Comparison of ENCODE assay signal across 2 cellular contexts in the genomic region with DNA sequence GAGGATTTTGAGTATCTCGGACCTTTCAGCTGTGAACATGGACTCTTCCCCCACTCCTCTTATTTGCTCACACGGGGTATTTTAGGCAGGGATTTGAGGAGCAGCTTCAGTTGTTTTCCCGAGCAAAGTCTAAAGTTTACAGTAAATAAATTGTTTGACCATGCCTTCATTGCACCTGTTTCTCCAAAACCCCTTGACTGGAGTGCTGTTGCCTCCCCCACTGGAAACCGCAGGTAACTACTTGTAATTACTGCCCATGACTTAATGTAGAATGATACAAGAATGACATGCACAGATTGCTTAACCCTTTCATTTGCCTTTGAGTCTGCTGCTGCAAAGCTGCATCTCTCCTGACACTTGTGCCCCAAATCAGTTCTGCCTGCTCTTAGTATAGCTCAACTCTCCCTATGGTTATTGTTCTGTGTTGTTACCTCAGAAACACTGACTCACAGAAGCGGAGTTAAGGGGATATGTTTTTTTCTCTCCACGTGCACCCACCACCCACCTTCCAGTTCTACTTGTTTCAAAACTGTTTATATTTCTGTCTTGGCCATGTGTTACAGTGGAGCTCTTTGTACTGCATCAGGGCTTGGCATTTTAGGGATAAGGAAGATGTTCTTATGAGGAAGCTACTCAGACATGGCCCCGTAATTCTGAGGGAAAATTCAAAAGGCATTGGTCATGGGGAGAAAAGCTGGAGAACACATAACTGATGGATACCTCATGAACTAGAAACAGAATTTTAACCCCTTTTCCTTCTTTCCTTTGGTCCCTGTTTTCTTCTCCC.
TF ChIP-seq lines count a peak whose summit lies in the region.

No MANE protein-coding gene starts in this region.

TF ChIP-seq in liver, 16 proteins besides CTCF, POLR2A, EP300 and RAD21:
- TF ChIP-seq SP1 (IDR thresholded peaks at IDR 0.05), result peak; percentile 52
- peak; percentile 69 to 86 for TF ChIP-seq HNF4A (conservative IDR thresholded peaks at IDR 0.05)
- TF ChIP-seq, protein P1, sequence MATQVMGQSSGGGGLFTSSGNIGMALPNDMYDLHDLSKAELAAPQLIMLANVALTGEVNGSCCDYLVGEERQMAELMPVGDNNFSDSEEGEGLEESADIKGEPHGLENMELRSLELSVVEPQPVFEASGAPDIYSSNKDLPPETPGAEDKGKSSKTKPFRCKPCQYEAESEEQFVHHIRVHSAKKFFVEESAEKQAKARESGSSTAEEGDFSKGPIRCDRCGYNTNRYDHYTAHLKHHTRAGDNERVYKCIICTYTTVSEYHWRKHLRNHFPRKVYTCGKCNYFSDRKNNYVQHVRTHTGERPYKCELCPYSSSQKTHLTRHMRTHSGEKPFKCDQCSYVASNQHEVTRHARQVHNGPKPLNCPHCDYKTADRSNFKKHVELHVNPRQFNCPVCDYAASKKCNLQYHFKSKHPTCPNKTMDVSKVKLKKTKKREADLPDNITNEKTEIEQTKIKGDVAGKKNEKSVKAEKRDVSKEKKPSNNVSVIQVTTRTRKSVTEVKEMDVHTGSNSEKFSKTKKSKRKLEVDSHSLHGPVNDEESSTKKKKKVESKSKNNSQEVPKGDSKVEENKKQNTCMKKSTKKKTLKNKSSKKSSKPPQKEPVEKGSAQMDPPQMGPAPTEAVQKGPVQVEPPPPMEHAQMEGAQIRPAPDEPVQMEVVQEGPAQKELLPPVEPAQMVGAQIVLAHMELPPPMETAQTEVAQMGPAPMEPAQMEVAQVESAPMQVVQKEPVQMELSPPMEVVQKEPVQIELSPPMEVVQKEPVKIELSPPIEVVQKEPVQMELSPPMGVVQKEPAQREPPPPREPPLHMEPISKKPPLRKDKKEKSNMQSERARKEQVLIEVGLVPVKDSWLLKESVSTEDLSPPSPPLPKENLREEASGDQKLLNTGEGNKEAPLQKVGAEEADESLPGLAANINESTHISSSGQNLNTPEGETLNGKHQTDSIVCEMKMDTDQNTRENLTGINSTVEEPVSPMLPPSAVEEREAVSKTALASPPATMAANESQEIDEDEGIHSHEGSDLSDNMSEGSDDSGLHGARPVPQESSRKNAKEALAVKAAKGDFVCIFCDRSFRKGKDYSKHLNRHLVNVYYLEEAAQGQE (IDR thresholded peaks at IDR 0.05), result no peak
- TF ChIP-seq NR2F2 (IDR thresholded peaks at IDR 0.05), result no peak
- no peak for TF ChIP-seq GABPA (IDR thresholded peaks at IDR 0.05 in 1 of 2, conservative IDR thresholded peaks at IDR 0.05 in 1 of 2)
- peak; percentile 33 for TF ChIP-seq HNF4G (IDR thresholded peaks at IDR 0.05)
- TF ChIP-seq RXRA (IDR thresholded peaks at IDR 0.05), result peak; percentile 23 to 35
- no peak for TF ChIP-seq EGR1 (IDR thresholded peaks at IDR 0.05; ENCODE audit: low read depth in 2 of 2)
- TF ChIP-seq YY1 (IDR thresholded peaks at IDR 0.05), result peak; percentile 16
- no peak for TF ChIP-seq FOXA2 (IDR thresholded peaks at IDR 0.05)
- TF ChIP-seq, protein P2, sequence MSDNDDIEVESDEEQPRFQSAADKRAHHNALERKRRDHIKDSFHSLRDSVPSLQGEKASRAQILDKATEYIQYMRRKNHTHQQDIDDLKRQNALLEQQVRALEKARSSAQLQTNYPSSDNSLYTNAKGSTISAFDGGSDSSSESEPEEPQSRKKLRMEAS (IDR thresholded peaks at IDR 0.05), result peak; percentile 8

TF ChIP-seq in HepG2, 621 proteins besides CTCF, POLR2A, EP300 and RAD21:
- no peak for TF ChIP-seq ZNF660 (CRISPR knock-in tag; IDR thresholded peaks at IDR 0.05; ENCODE audit: borderline replicate concordance, low read depth)
